In the genomic region with DNA sequence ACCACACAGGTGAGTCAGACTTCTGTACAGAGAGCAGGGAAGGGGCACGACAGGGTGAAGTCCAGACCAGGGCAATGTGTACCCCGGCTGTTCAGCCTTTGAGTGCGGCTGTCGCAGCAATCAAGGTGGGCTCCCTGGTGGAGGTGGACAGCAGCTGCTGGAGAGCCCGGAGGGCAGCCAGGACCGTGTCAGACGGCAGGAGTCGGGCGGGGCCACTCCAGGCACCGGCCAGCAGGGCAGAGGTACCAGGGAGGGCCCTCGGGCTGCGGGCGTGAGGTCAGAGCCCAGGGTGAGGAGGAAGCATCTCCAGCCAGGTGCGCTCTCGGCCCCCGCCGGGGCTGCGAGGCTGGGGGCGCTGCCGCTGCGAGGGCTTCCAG, we compare ENCODE assay signal across 8 cellular contexts. TPM values are rescaled to one million over a fixed set of nuclear protein-coding genes. Genes with fewer than 3 reads are reported as not detected.
DNase-seq lines count a peak whose midpoint lies in the region; ATAC-seq and TF ChIP-seq lines count a peak whose summit lies in the region.

No MANE protein-coding gene starts in this region.

- peak overlapping the region; percentile 83 to 100 (median 96) for H3K27ac ChIP-seq in heart left ventricle

- peaks cover 5 to 32% (median 18%) of the 10 kb centered on the region in 9 donors for H3K36me3 ChIP-seq in heart left ventricle

- H3K4me3 ChIP-seq in heart left ventricle: peak overlapping the region in 11 of 12 donors; percentile 50 to 99 (median 92)
- H3K4me3 ChIP-seq in skeletal muscle cell (ENCODE audit: low read depth, low read length): peak overlapping the region; percentile 68

- peak overlapping the region; percentile 84 for H3K4me3 Mint-ChIP-seq in activated T-cell treated with anti-CD3 and anti-CD28 coated beads, Interleukin-2, amount 50 U/mL, for 4 hours

- H3K4me1 ChIP-seq in heart left ventricle: peaks cover 11 to 58% (median 42%) of the 10 kb centered on the region in 12 donors

- intact Hi-C loops in heart left ventricle (cut with DNase I): loop anchor here in 5 of 10 donors (1.0 to 2.0 kb wide), 3 partner anchors 22 to 29 kb away; no protein-coding TSS in a partner anchor

- ATAC-seq in GM18861 (IDR thresholded peaks at IDR 0.05; ENCODE audit: unreplicated experiment) (peak; percentile 8), HG03280 (IDR thresholded peaks at IDR 0.05; ENCODE audit: unreplicated experiment) (peak; percentile 13), heart left ventricle (peak in 2 of 4 donors; percentile 5 to 6), HG02798 (IDR thresholded peaks at IDR 0.05; ENCODE audit: poor library complexity, unreplicated experiment) (no peak), GM21737 (IDR thresholded peaks at IDR 0.05; ENCODE audit: unreplicated experiment) (no peak)
- no peak for ATAC-seq in activated T-cell treated with anti-CD3 and anti-CD28 coated beads, Interleukin-2, amount 50 U/mL, for 4 hours

- H3K27me3 Mint-ChIP-seq in activated T-cell treated with anti-CD3 and anti-CD28 coated beads, Interleukin-2, amount 50 U/mL, for 4 hours (ENCODE audit: low read depth): no peaks in the 10 kb centered on the region

- WGBS in heart left ventricle, 4 donors: 11 to 48% (median 15%) methylated on average over 5 to 21 of the region's 21 CpGs

- no peaks in the 10 kb centered on the region for H3K9me3 Mint-ChIP-seq in activated T-cell treated with anti-CD3 and anti-CD28 coated beads, Interleukin-2, amount 50 U/mL, for 4 hours

- no peaks in the 10 kb centered on the region for H3K27me3 ChIP-seq in heart left ventricle

- peaks cover 22% of the 10 kb centered on the region for H3K36me3 Mint-ChIP-seq in activated T-cell treated with anti-CD3 and anti-CD28 coated beads, Interleukin-2, amount 50 U/mL, for 4 hours (ENCODE audit: insufficient read depth)

- TF ChIP-seq POLR2A in heart left ventricle (IDR thresholded peaks at IDR 0.05): no peak

- no peaks in the 10 kb centered on the region for H3K9me3 ChIP-seq in heart left ventricle

- H3K4me1 Mint-ChIP-seq in activated T-cell treated with anti-CD3 and anti-CD28 coated beads, Interleukin-2, amount 50 U/mL, for 4 hours (ENCODE audit: low read depth): peaks cover 15% of the 10 kb centered on the region

- no peak for DNase-seq in activated T-cell treated with anti-CD3 and anti-CD28 coated beads, Interleukin-2, amount 50 U/mL, for 4 hours
- DNase-seq in heart left ventricle (no peak), skeletal muscle cell (ENCODE audit: low read depth) (no peak), DMS153 treated with DMSO at 0.1 percent for 48 hours (lab: John Stamatoyannopoulos, UW; ENCODE audit: unreplicated experiment) (no peak)

- TF ChIP-seq CTCF in heart left ventricle (IDR thresholded peaks at IDR 0.05): no peak

RNA-seq across cellular contexts. Expression of a gene that starts 0.8 kb away (rescaled TPM):
- total RNA-seq in activated T-cell treated with anti-CD3 and anti-CD28 coated beads, Interleukin-2, amount 50 U/mL, for 4 hours: 100 to 1,000 TPM; 426 to 498 (median 461) TPM
- total RNA-seq in heart left ventricle: 100 to 1,000 TPM in 1 of 9 donors, 10 to 100 TPM in 8; 37.7 to 118 (median 51.0) TPM
- polyA plus RNA-seq in heart left ventricle: 10 to 100 TPM; 45.1 to 50.2 TPM

RNA-seq across cellular contexts. Expression of a gene that starts 41.3 kb away (rescaled TPM):
- total RNA-seq in activated T-cell treated with anti-CD3 and anti-CD28 coated beads, Interleukin-2, amount 50 U/mL, for 4 hours: 10 to 100 TPM; 62.8 to 71.2 (median 64.2) TPM
- 10 to 100 TPM; 16.7 to 36.2 (median 21.6) TPM for total RNA-seq in heart left ventricle
- polyA plus RNA-seq in heart left ventricle: 10 to 100 TPM; 15.0 to 70.3 TPM

RNA-seq across cellular contexts. Expression of a gene that starts 41.5 kb away (rescaled TPM):
- total RNA-seq in activated T-cell treated with anti-CD3 and anti-CD28 coated beads, Interleukin-2, amount 50 U/mL, for 4 hours: 10 to 100 TPM; 13.5 to 18.6 (median 14.6) TPM
- total RNA-seq in heart left ventricle: 10 to 100 TPM in 8 of 9 donors, 1 to 10 TPM in 1; 9.8 to 26.8 (median 15.2) TPM
- 10 to 100 TPM in 1 of 2 donors, 1 to 10 TPM in 1; 9.1 to 12.4 TPM for polyA plus RNA-seq in heart left ventricle

RNA-seq across cellular contexts. Expression of a gene that starts 52.8 kb away (rescaled TPM):
- total RNA-seq in activated T-cell treated with anti-CD3 and anti-CD28 coated beads, Interleukin-2, amount 50 U/mL, for 4 hours: under 1 TPM; 0.08 to 0.24 (median 0.13) TPM
- total RNA-seq in heart left ventricle: not detected
- polyA plus RNA-seq in heart left ventricle: not detected

Comparison
In these comparisons a context has a peak if more than half of its experiments do, and no peak if none do; other contexts are left out.
1. ATAC-seq: peak in GM18861 (single experiment) and HG03280 (single experiment); none in activated T-cell treated with anti-CD3 and anti-CD28 coated beads, Interleukin-2, amount 50 U/mL, for 4 hours (0 of 2), HG02798 (single experiment) and GM21737 (single experiment).